24 cellular contexts compared by ENCODE assay signal in the genomic region with DNA sequence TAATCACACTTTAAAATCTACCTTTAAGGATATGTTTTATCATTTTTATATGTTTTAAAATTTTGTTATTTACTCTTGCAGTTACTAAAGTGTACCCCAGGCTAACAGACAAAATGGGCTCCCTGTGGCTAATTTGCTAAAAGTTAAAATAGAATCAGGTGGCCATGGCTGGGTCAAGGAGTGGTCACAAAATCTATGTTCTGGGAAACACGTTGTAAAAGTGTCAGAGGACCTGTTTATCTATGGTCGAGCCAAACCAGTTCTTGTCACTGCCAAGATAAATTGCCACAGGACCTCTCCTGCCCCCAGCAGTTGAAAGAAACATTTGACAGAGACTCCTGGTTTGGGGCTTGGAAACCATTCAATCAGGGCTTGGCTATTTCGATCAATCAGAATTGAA. TPM values are rescaled to one million over a fixed set of nuclear protein-coding genes. Genes with fewer than 3 reads are reported as not detected.
DNase-seq lines count a peak whose midpoint lies in the region; ATAC-seq and TF ChIP-seq lines count a peak whose summit lies in the region.
"Had no signal": no experiment of that assay in that cellular context is flagged by ENCODE, and none has a peak within 500 bp of the region (broad histone marks: within the 10 kb centered on the region; RNA-seq: fewer than 3 reads in every experiment).

No MANE protein-coding gene starts in this region.

- H3K4me1 ChIP-seq in body of pancreas (peaks cover 12% of the 10 kb centered on the region), mammary epithelial cell (ENCODE audit: insufficient read depth, low read length) (no peaks in the 10 kb centered on the region)
- H3K4me1 ChIP-seq: psoas muscle, upper lobe of right lung had no signal

- no peak overlapping the region for H3K4me2 ChIP-seq in mammary epithelial cell (ENCODE audit: insufficient read depth, low read depth, low read length)
- H3K4me2 ChIP-seq: hepatocyte had no signal

- peak; percentile 38 for TF ChIP-seq CTCF in LNCaP clone FGC (IDR thresholded peaks at IDR 0.05; ENCODE audit: control insufficient read depth, extremely low read depth, insufficient read depth)
- peak in 1 of 7 experiments; percentile 27 for TF ChIP-seq CTCF in body of pancreas (IDR thresholded peaks at IDR 0.05)
- no peak for TF ChIP-seq CTCF in mammary epithelial cell (conservative IDR thresholded peaks at IDR 0.05 in 1 of 2, IDR thresholded peaks at IDR 0.05 in 1 of 2; ENCODE audit: extremely low read depth in 1 of 2, insufficient read depth in 1 of 2, low read depth in 1 of 2, low read length in 2 of 2)

- no peaks in the 10 kb centered on the region for H3K27me3 ChIP-seq in body of pancreas
- no peaks in the 10 kb centered on the region for H3K27me3 ChIP-seq in mammary epithelial cell (ENCODE audit: insufficient read depth, low read length)
- H3K27me3 ChIP-seq: hepatocyte, upper lobe of right lung had no signal

- H3K9me3 ChIP-seq in body of pancreas: no peaks in the 10 kb centered on the region
- no peaks in the 10 kb centered on the region for H3K9me3 ChIP-seq in mammary epithelial cell (replicated peaks; ENCODE audit: insufficient read depth, low read length)
- H3K9me3 ChIP-seq: psoas muscle, upper lobe of right lung had no signal

- peak; percentile 71 for ATAC-seq in body of pancreas
- ATAC-seq: activated T-cell treated with anti-CD3 and anti-CD28 coated beads, Interleukin-2, amount 50 U/mL, for 4 hours; psoas muscle; SK-N-SH treated with all-trans-retinoic acid at 6 μM for 48 hours; upper lobe of right lung had no signal

- peak; percentile 42 for DNase-seq in DMS153 (lab: John Stamatoyannopoulos, UW)
- DNase-seq in DMS153 treated with DMSO at 0.1 percent for 48 hours (lab: John Stamatoyannopoulos, UW; ENCODE audit: unreplicated experiment): no peak
- DNase-seq in LNCaP clone FGC (ENCODE audit: low read depth): peak; percentile 92
- DNase-seq in body of pancreas: peak in 3 of 4 donors; percentile 20 to 39 (median 28)
- peak; percentile 66 for DNase-seq in mucosa of gallbladder (ENCODE audit: low spot score)
- DNase-seq in mammary epithelial cell: no peak
- DNase-seq in NCI-H446 (lab: John Stamatoyannopoulos, UW): no peak
- DNase-seq in activated CD4-positive, alpha-beta T cell treated with anti-CD3 and anti-CD28 coated beads for 1 hour: no peak
- DNase-seq: 8988T; activated CD4-positive, alpha-beta T cell treated with anti-CD3 and anti-CD28 coated beads for 48 hours; activated naive CD4-positive, alpha-beta T cell; activated T-cell treated with anti-CD3 and anti-CD28 coated beads, Interleukin-2, amount 50 U/mL, for 4 hours; CD4-positive, alpha-beta memory T cell; DMS79 treated with DMSO at 0.1 percent for 48 hours; effector CD4-positive, alpha-beta T cell; foreskin melanocyte; NCI-H1092 treated with DMSO at 0.1 percent for 48 hours; NCI-H2107; NCI-H524; psoas muscle; T-helper 2 cell; upper lobe of right lung had no signal

- no peaks in the 10 kb centered on the region for H3K79me2 ChIP-seq in mammary epithelial cell (ENCODE audit: insufficient read depth, low read length)
- H3K79me2 ChIP-seq: hepatocyte had no signal

- peak overlapping the region in 2 of 4 donors; percentile 5 to 51 for H3K27ac ChIP-seq in body of pancreas
- no peak overlapping the region for H3K27ac ChIP-seq in mammary epithelial cell (ENCODE audit: insufficient read depth, low read depth, low read length)
- H3K27ac ChIP-seq: hepatocyte, psoas muscle, upper lobe of right lung had no signal

- TF ChIP-seq POLR2A in body of pancreas (IDR thresholded peaks at IDR 0.05): no peak

- H3K9ac ChIP-seq in mammary epithelial cell (ENCODE audit: insufficient read depth, low read length): no peak overlapping the region

- dilution Hi-C loops in mammary epithelial cell (cut with HindIII; ENCODE audit: low sequenced_read_pairs): no loop called here

- H4K20me1 ChIP-seq in mammary epithelial cell (ENCODE audit: insufficient read depth, low read length): no peaks in the 10 kb centered on the region

- 3 to 12% methylated on average over 3 of the region's 3 CpGs for WGBS in body of pancreas, 2 donors
- WGBS in mammary epithelial cell (ENCODE audit: low coverage, missing lambda C conversion rate): 4% methylated on average over 2 of the region's 3 CpGs

- no peaks in the 10 kb centered on the region for H3K36me3 ChIP-seq in body of pancreas (replicated peaks in 1 of 2; ENCODE audit: insufficient read depth in 1 of 2, low read depth in 2 of 2)
- H3K36me3 ChIP-seq in mammary epithelial cell (ENCODE audit: insufficient read depth, low read length): no peaks in the 10 kb centered on the region
- H3K36me3 ChIP-seq: upper lobe of right lung had no signal

- in situ Hi-C loops in mammary epithelial cell (cut with MboI; ENCODE audit: low sequenced_read_pairs in 2 of 2): no loop called here

- intact Hi-C loops in body of pancreas (cut with DNase I): no loop called here
- intact Hi-C loops in mammary epithelial cell (cut with micrococcal nuclease): no loop called here

- CTCF ChIA-PET in mammary epithelial cell (lab: Charles Lee; ENCODE audit: low non-redundant PET): no interaction called here

- no peak overlapping the region; the same call in 1 of the 2 replicates for H3K4me3 ChIP-seq in LNCaP clone FGC (ENCODE audit: low read depth, low read length)
- no peak overlapping the region for H3K4me3 ChIP-seq in body of pancreas
- no peak overlapping the region for H3K4me3 ChIP-seq in mammary epithelial cell (replicated peaks in 1 of 3; ENCODE audit: insufficient read depth in 1 of 3, low read depth in 2 of 3, low read length in 3 of 3)
- H3K4me3 ChIP-seq: hepatocyte, psoas muscle, upper lobe of right lung had no signal

- no TSS peak for BruUV-seq in mammary epithelial cell (replicated peaks; lab: Mats Ljungman, UMichigan)

- H2AFZ ChIP-seq in mammary epithelial cell (ENCODE audit: low read depth, low read length): no peak overlapping the region
- H2AFZ ChIP-seq: hepatocyte had no signal

RNA-seq across cellular contexts. Expression of a gene that starts 21.2 kb away (rescaled TPM):
- total RNA-seq in body of pancreas: 10 to 100 TPM; 25.7 to 29.0 TPM
- total RNA-seq in mucosa of gallbladder: 58.0 TPM
- total RNA-seq in mammary epithelial cell: 10 to 100 TPM; 15.5 to 16.1 TPM
- polyA plus RNA-seq in mammary epithelial cell: 4.1 TPM
- 24.4 TPM for polyA minus RNA-seq in mammary epithelial cell

Comparison
In these comparisons a context has a peak if more than half of its experiments do, and no peak if none do; other contexts are left out.
1. DNase-seq: peak in DMS153 (single experiment), LNCaP clone FGC (single experiment), body of pancreas (3 of 4) and mucosa of gallbladder (single experiment); none in DMS153 treated with DMSO at 0.1 percent for 48 hours (single experiment), mammary epithelial cell (single experiment), NCI-H446 (0 of 2) and activated CD4-positive, alpha-beta T cell treated with anti-CD3 and anti-CD28 coated beads for 1 hour (single experiment).